Comparison of ENCODE assay signal across 1 cellular context in genomic region chr2:58240938-58241755, GRCh38.
TF ChIP-seq lines count a peak whose summit lies in the region.

Gene FANCL (minus strand): TSS chr2:58241325. CDS start chr2:58241313, 12 bp downstream.

TF ChIP-seq in K562, 482 proteins besides CTCF, POLR2A, EP300 and RAD21 (continued from another document and continues in another):
- TF ChIP-seq CHAMP1 (IDR thresholded peaks at IDR 0.05): no peak
- TF ChIP-seq SIRT6 (IDR thresholded peaks at IDR 0.05; ENCODE audit: low read depth, low read length): no peak
- TF ChIP-seq EHMT2 (IDR thresholded peaks at IDR 0.05): peak; percentile 87
- TF ChIP-seq NCOA6 (IDR thresholded peaks at IDR 0.05): no peak
- no peak for TF ChIP-seq NCOA2 (IDR thresholded peaks at IDR 0.05; ENCODE audit: partially characterized antibody in 2 of 2)
- TF ChIP-seq E2F4 (CRISPR knock-in tag; IDR thresholded peaks at IDR 0.05; ENCODE audit: low read depth): peak; percentile 84
- TF ChIP-seq ZNF282 (CRISPR knock-in tag; IDR thresholded peaks at IDR 0.05): no peak
- peak; percentile 53; the same call in 1 of the 2 replicates for TF ChIP-seq ATF7 (IDR thresholded peaks at IDR 0.05)
- TF ChIP-seq YY1 (IDR thresholded peaks at IDR 0.05; ENCODE audit: borderline replicate concordance in 1 of 3, control insufficient read depth in 1 of 3, extremely low read depth in 1 of 3, insufficient read depth in 3 of 3, insufficient read length in 1 of 3, insufficient replicate concordance in 2 of 3, low read depth in 1 of 3, low read length in 2 of 3): peak; percentile 30 to 83 (median 55)
- no peak for TF ChIP-seq ZNF23 (CRISPR knock-in tag; IDR thresholded peaks at IDR 0.05)
- no peak for TF ChIP-seq PTRF (tag; IDR thresholded peaks at IDR 0.05)
- peak; percentile 26 for TF ChIP-seq ASH1L (IDR thresholded peaks at IDR 0.05; ENCODE audit: borderline replicate concordance, low read depth, partially characterized antibody)
- no peak for TF ChIP-seq SMAD1 (IDR thresholded peaks at IDR 0.05; ENCODE audit: low read depth, low read length, partially characterized antibody)
- no peak for TF ChIP-seq BCOR (IDR thresholded peaks at IDR 0.05)
- no peak for TF ChIP-seq FOXJ2 (tag; IDR thresholded peaks at IDR 0.05)
- no peak for TF ChIP-seq ZNF175 (CRISPR knock-in tag; IDR thresholded peaks at IDR 0.05; ENCODE audit: low read depth)
- no peak for TF ChIP-seq RUNX1 (IDR thresholded peaks at IDR 0.05; ENCODE audit: low read depth)
- peak; percentile 32; the same call in 1 of the 2 replicates for TF ChIP-seq PKNOX1 (IDR thresholded peaks at IDR 0.05)
- peak; percentile 82 for TF ChIP-seq PML (IDR thresholded peaks at IDR 0.05; ENCODE audit: low read length)
- peak; percentile 69 for TF ChIP-seq MEIS2 (IDR thresholded peaks at IDR 0.05; ENCODE audit: partially characterized antibody)
- peak; percentile 98 for TF ChIP-seq PHF8 (IDR thresholded peaks at IDR 0.05; ENCODE audit: borderline replicate concordance, low read length)
- no peak for TF ChIP-seq NEUROD1 (IDR thresholded peaks at IDR 0.05; ENCODE audit: borderline replicate concordance, low read depth, low read length, partially characterized antibody)
- TF ChIP-seq ZNF639 (CRISPR knock-in tag; conservative IDR thresholded peaks at IDR 0.05 in 1 of 2, IDR thresholded peaks at IDR 0.05 in 1 of 2): peak in 1 of 2 experiments; percentile 63; a peak in 1 of 4 replicates
- TF ChIP-seq SLC30A9 (CRISPR knock-in tag; IDR thresholded peaks at IDR 0.05): no peak
- TF ChIP-seq ZNF318 (IDR thresholded peaks at IDR 0.05; ENCODE audit: borderline replicate concordance in 1 of 2, low read depth in 1 of 2): no peak
- no peak for TF ChIP-seq ZBTB49 (CRISPR knock-in tag; IDR thresholded peaks at IDR 0.05; ENCODE audit: borderline replicate concordance)
- peak in 1 of 2 experiments; percentile 65; a peak in 1 of 4 replicates for TF ChIP-seq BCLAF1 (IDR thresholded peaks at IDR 0.05; ENCODE audit: borderline replicate concordance in 1 of 2, control insufficient read depth in 1 of 2, low read depth in 2 of 2, low read length in 1 of 2)
- TF ChIP-seq NCOA1 (IDR thresholded peaks at IDR 0.05; ENCODE audit: low read depth): no peak
- TF ChIP-seq TFAP4 (CRISPR knock-in tag; IDR thresholded peaks at IDR 0.05; ENCODE audit: borderline replicate concordance): peak; percentile 80; the same call in 1 of the 2 replicates
- no peak for TF ChIP-seq RBM22 (IDR thresholded peaks at IDR 0.05; ENCODE audit: low read depth, low read length, poor library complexity, severe bottlenecking)
- TF ChIP-seq E2F3 (CRISPR knock-in tag; IDR thresholded peaks at IDR 0.05): peak; percentile 97
- no peak for TF ChIP-seq ETS2 (tag; IDR thresholded peaks at IDR 0.05; ENCODE audit: borderline replicate concordance, poor library complexity, severe bottlenecking)
- TF ChIP-seq ARID2 (IDR thresholded peaks at IDR 0.05): no peak
- peak; percentile 88 for TF ChIP-seq CTBP1 (IDR thresholded peaks at IDR 0.05; ENCODE audit: borderline replicate concordance)
- no peak for TF ChIP-seq FOXP1 (CRISPR knock-in tag; IDR thresholded peaks at IDR 0.05)
- no peak for TF ChIP-seq MEF2A (IDR thresholded peaks at IDR 0.05; ENCODE audit: control insufficient read depth, low read depth, low read length)
- TF ChIP-seq MTA3 (IDR thresholded peaks at IDR 0.05; ENCODE audit: borderline replicate concordance): 0 out of 2 replicates have a peak, but pooled peaks have one; percentile 37
- no peak for TF ChIP-seq ZNF583 (CRISPR knock-in tag; IDR thresholded peaks at IDR 0.05)
- TF ChIP-seq SMARCA5 (IDR thresholded peaks at IDR 0.05): no peak
- no peak for TF ChIP-seq SRSF9 (IDR thresholded peaks at IDR 0.05; ENCODE audit: borderline replicate concordance, low read depth, low read length)
- TF ChIP-seq GATAD2A (IDR thresholded peaks at IDR 0.05): no peak
- 0 out of 2 replicates have a peak, but pooled peaks have one; percentile 13 for TF ChIP-seq TEAD4 (IDR thresholded peaks at IDR 0.05; ENCODE audit: low read length)
- no peak for TF ChIP-seq TEAD4 (CRISPR knock-in tag; IDR thresholded peaks at IDR 0.05; ENCODE audit: borderline replicate concordance)
